In genomic region chr2:71689393-71689792, GRCh38 we compare ENCODE assay signal across 1 cellular context.
TF ChIP-seq lines count a peak whose summit lies in the region.

No MANE protein-coding gene starts in this region.

TF ChIP-seq in HepG2, 621 proteins besides CTCF, POLR2A, EP300 and RAD21 (continued from another document):
- TF ChIP-seq ZBED4 (CRISPR knock-in tag; IDR thresholded peaks at IDR 0.05; ENCODE audit: borderline replicate concordance), result no peak
- no peak for TF ChIP-seq TFDP1 (CRISPR knock-in tag; IDR thresholded peaks at IDR 0.05; ENCODE audit: borderline replicate concordance)
- TF ChIP-seq DNMT3B (CRISPR knock-in tag; conservative IDR thresholded peaks at IDR 0.05), result no peak
